In the genomic region with DNA sequence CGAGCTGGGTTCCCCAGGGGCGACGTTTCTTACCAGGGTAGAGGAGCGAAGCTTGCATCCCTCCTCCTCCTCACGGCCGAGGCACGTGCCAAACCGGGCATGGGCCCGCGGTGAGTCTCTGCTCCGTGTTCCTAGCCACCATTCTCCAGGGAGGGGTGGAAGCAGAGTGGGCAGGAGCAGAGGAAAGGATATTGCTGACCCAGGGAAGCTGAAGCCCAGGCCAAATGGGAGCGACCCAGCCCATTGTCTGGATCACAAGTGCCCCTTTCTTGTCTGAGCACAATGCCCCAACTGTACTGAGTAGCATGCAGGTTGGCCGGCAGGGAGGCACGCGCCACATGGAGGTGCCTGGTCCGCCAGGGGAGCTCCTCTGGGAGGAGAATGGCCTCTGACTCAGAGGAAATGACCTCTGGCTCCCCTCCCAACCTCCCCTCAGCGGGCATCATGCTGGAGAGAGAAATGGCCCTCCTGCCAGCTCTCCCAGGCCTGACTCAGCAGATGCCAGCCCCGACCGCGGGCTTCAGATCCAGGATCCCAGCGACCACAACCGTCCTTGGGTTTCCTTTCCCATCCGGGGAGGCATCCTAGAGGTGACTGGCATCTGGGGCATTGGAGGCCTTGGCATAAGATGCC, we compare ENCODE assay signal across 1 cellular context.
TF ChIP-seq lines count a peak whose summit lies in the region.

No MANE protein-coding gene starts in this region.

TF ChIP-seq in IMR-90, 13 proteins besides CTCF, POLR2A, EP300 and RAD21:
- TF ChIP-seq RCOR1 (IDR thresholded peaks at IDR 0.05; ENCODE audit: insufficient replicate concordance, low read length) (no peak), CHD1 (IDR thresholded peaks at IDR 0.05; ENCODE audit: low read depth, low read length) (no peak), MAFK (IDR thresholded peaks at IDR 0.05; ENCODE audit: low read depth, low read length) (peak; percentile 53), RFX5 (IDR thresholded peaks at IDR 0.05; ENCODE audit: low read depth, low read length) (no peak), NFE2L2 (IDR thresholded peaks at IDR 0.05; ENCODE audit: low read depth, low read length) (peak; percentile 34; the same call in 1 of the 2 replicates), FOS (IDR thresholded peaks at IDR 0.05; ENCODE audit: low read depth, low read length) (no peak), BHLHE40 (IDR thresholded peaks at IDR 0.05; ENCODE audit: low read depth, low read length) (peak; percentile 74), SMC3 (IDR thresholded peaks at IDR 0.05; ENCODE audit: low read depth, low read length) (no peak), CEBPB (IDR thresholded peaks at IDR 0.05; ENCODE audit: low read depth, low read length) (no peak), MXI1 (IDR thresholded peaks at IDR 0.05; ENCODE audit: borderline replicate concordance, low read depth, low read length) (peak; percentile 29; the same call in 1 of the 2 replicates), MAZ (IDR thresholded peaks at IDR 0.05; ENCODE audit: borderline replicate concordance, low read depth, low read length) (no peak; the same call in 1 of the 2 replicates)
- TF ChIP-seq, protein P1, sequence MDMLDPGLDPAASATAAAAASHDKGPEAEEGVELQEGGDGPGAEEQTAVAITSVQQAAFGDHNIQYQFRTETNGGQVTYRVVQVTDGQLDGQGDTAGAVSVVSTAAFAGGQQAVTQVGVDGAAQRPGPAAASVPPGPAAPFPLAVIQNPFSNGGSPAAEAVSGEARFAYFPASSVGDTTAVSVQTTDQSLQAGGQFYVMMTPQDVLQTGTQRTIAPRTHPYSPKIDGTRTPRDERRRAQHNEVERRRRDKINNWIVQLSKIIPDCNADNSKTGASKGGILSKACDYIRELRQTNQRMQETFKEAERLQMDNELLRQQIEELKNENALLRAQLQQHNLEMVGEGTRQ (IDR thresholded peaks at IDR 0.05; ENCODE audit: low read depth, low read length), result no peak
- TF ChIP-seq, protein P2, sequence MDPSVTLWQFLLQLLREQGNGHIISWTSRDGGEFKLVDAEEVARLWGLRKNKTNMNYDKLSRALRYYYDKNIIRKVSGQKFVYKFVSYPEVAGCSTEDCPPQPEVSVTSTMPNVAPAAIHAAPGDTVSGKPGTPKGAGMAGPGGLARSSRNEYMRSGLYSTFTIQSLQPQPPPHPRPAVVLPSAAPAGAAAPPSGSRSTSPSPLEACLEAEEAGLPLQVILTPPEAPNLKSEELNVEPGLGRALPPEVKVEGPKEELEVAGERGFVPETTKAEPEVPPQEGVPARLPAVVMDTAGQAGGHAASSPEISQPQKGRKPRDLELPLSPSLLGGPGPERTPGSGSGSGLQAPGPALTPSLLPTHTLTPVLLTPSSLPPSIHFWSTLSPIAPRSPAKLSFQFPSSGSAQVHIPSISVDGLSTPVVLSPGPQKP (IDR thresholded peaks at IDR 0.05; ENCODE audit: borderline replicate concordance, low read depth, low read length), result no peak
TF ChIP-seq in IMR-90: peak in this region for 4.
